ENCODE assay signal across 16 cellular contexts in the genomic region with DNA sequence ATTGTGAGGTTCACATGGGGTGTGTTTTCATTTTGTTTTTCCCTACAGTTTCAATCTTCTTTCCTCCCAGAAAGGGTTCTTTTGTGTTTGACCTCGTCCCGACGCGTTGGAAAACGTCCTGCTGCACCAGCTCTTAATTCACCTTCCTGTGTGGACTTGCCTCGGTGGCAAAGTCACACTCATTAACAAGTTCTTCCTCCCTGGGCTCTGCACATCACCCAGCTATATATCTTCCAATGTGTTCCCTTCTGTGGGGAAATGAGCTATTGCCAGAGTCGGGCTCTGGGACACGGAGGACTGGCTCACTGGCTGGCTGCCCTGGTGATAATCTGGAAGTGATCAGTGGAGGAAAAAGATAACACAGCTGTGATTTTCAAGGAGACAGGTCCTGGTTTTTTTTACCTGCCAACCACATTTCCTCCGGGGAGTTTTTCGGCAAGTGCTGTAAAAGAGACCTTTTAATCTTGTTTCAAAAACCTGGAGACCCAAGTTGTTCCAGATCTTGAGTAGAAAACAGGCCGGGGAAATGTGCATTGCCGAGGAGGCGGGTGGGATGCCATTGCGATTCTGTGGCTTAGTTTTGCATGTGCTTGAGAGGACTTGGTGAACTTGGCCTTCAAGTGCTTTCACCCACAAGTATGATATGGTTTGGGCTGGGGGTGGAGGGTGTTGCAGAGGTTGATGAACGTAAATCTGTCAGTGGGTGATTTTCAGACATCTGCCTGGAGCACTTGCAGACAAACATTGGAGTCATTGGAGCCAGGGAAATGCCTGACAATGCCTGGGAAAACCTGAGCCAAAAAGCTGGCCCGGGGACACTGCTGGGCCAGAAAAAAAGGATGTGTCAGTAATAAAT.
DNase-seq lines count a peak whose midpoint lies in the region; ATAC-seq and TF ChIP-seq lines count a peak whose summit lies in the region.
"Had no signal": no experiment of that assay in that cellular context is flagged by ENCODE, and none has a peak within 500 bp of the region (broad histone marks: within the 10 kb centered on the region; RNA-seq: fewer than 3 reads in every experiment).

No MANE protein-coding gene starts in this region.

- DNase-seq in AG10803 (ENCODE audit: low read depth) (peak; percentile 91), LHCN-M2 (ENCODE audit: low read depth) (peak; percentile 63), epidermal melanocyte (ENCODE audit: insufficient read length, low spot score) (peak; percentile 19), myocyte (ENCODE audit: low read depth) (peak; percentile 54), NCI-H526 (lab: John Stamatoyannopoulos, UW) (no peak), GM20000 (ENCODE audit: low spot score) (no peak)
- no peak for DNase-seq in stimulated activated naive CD4-positive, alpha-beta T cell (lab: John Stamatoyannopoulos, UW)
- DNase-seq: activated CD8-positive, alpha-beta memory T cell treated with anti-CD3 and anti-CD28 coated beads, Interleukin-2, amount 50 U/mL, for 4 hours; DMS79 treated with DMSO at 0.1 percent for 48 hours; hypothalamus; NCI-H146; NCI-H82; stimulated activated CD4-positive, alpha-beta T cell treated with anti-CD3 and anti-CD28 coated beads, Interleukin-4, amount 100 ng/mL, for 24 hours; stimulated activated naive B cell treated with anti-CD40 and anti-IgM and Interleukin-4, amounts not matched to agents 10 μg/mL and 1 μg/mL and 100 μg/mL, for 72 hours; WERI-Rb-1 had no signal

- H3K4me3 ChIP-seq in AG10803 (ENCODE audit: low read length): no peak overlapping the region; the same call in 1 of the 2 replicates

- TF ChIP-seq CTCF in AG10803 (conservative IDR thresholded peaks at IDR 0.05; ENCODE audit: low read length): no peak
- no peak for TF ChIP-seq CTCF in GM20000 (IDR thresholded peaks at IDR 0.05; ENCODE audit: extremely low read depth, missing control alignments)

- ATAC-seq in GM19463 (IDR thresholded peaks at IDR 0.05; ENCODE audit: unreplicated experiment): no peak

Comparison
In these comparisons a context has a peak if more than half of its experiments do, and no peak if none do; other contexts are left out.
1. DNase-seq: peak in AG10803 (single experiment), LHCN-M2 (single experiment), epidermal melanocyte (single experiment) and myocyte (single experiment); none in NCI-H526 (0 of 2), stimulated activated naive CD4-positive, alpha-beta T cell (0 of 6) and GM20000 (single experiment).